In genomic region chr15:90948506-90948905, GRCh38 we compare ENCODE assay signal across 1 cellular context.
A peak's percentile ranks its signal among the peaks of the same experiment; 100 is the strongest.
TF ChIP-seq lines count a peak whose summit lies in the region.

No MANE protein-coding gene starts in this region.

TF ChIP-seq in K562, 482 proteins besides CTCF, POLR2A, EP300 and RAD21:
- TF ChIP-seq SMC3 (conservative IDR thresholded peaks at IDR 0.05; ENCODE audit: insufficient read depth, low read depth, low read length) (no peak), POLR2G (IDR thresholded peaks at IDR 0.05; ENCODE audit: low read depth, low read length) (0 out of 2 replicates have a peak, but pooled peaks have one; percentile 7)
